ENCODE assay signal across 8 cellular contexts in genomic region chr2:106030287-106031268, GRCh38.
DNase-seq lines count a peak whose midpoint lies in the region; ATAC-seq, FAIRE-seq and TF ChIP-seq lines count a peak whose summit lies in the region.

No MANE protein-coding gene starts in this region.

- intact Hi-C loops in Caco-2 (cut with micrococcal nuclease; ENCODE audit: unreplicated experiment), result loop anchor here (1.0 kb wide), 1 partner anchor 53 kb away; no protein-coding TSS in a partner anchor
- intact Hi-C loops in mammary epithelial cell (cut with micrococcal nuclease), result no loop called here
- intact Hi-C loops in activated T-helper 1 cell treated with anti-CD3 and anti-CD28 coated beads, Interleukin-12 subunit alpha, Interleukin-12 subunit beta, Interleukin-2, Interleukin-4 antibody, amounts not matched to agents 30 ng/mL and 10 ng/mL and 1 ng/mL, durations not matched to agents 14 hours and 24 hours and 36 hours (cut with micrococcal nuclease), result loop anchor here (5.0 kb wide), 1 partner anchor 57 kb away; no protein-coding TSS in a partner anchor

- H3K4me1 ChIP-seq in Caco-2 (peaks cover 50% of the 10 kb centered on the region), mammary epithelial cell (ENCODE audit: insufficient read depth, low read length) (peaks cover 7% of the 10 kb centered on the region)

- ATAC-seq in stimulated activated memory B cell treated with anti-CD40 and anti-IgM and Interleukin-4, amounts not matched to agents 10 μg/mL and 1 μg/mL and 100 μg/mL, for 72 hours, result peak; percentile 76

- H3K27me3 ChIP-seq in Caco-2 (replicated peaks; ENCODE audit: control insufficient read depth, insufficient read depth, low read length), result no peaks in the 10 kb centered on the region
- H3K27me3 ChIP-seq in mammary epithelial cell (ENCODE audit: insufficient read depth, low read length), result no peaks in the 10 kb centered on the region

- no peak overlapping the region for H3K27ac ChIP-seq in mammary epithelial cell (ENCODE audit: insufficient read depth, low read depth, low read length)

- TF ChIP-seq CTCF in Caco-2 (IDR thresholded peaks at IDR 0.05; ENCODE audit: insufficient read depth in 1 of 2, low read depth in 1 of 2, low read length in 1 of 2, severe bottlenecking in 1 of 2, unreplicated experiment in 1 of 2), result no peak
- TF ChIP-seq CTCF in mammary epithelial cell (conservative IDR thresholded peaks at IDR 0.05 in 1 of 2, IDR thresholded peaks at IDR 0.05 in 1 of 2; ENCODE audit: extremely low read depth in 1 of 2, insufficient read depth in 1 of 2, low read depth in 1 of 2, low read length in 2 of 2), result no peak
- TF ChIP-seq CTCF in mesothelial cell of epicardium (IDR thresholded peaks at IDR 0.05; ENCODE audit: unreplicated experiment), result no peak

- dilution Hi-C loops in mammary epithelial cell (cut with HindIII; ENCODE audit: low sequenced_read_pairs), result no loop called here

- H3K36me3 Mint-ChIP-seq in Caco-2 (ENCODE audit: insufficient read depth, unreplicated experiment) (peaks cover 7% of the 10 kb centered on the region), mesothelial cell of epicardium (no peaks in the 10 kb centered on the region)
- no peaks in the 10 kb centered on the region for H3K36me3 Mint-ChIP-seq in stimulated activated memory B cell treated with anti-CD40 and anti-IgM and Interleukin-4, amounts not matched to agents 10 μg/mL and 1 μg/mL and 100 μg/mL, for 72 hours
- peaks cover 2% of the 10 kb centered on the region for H3K36me3 Mint-ChIP-seq in activated T-helper 1 cell treated with anti-CD3 and anti-CD28 coated beads, Interleukin-12 subunit alpha, Interleukin-12 subunit beta, Interleukin-2, Interleukin-4 antibody, amounts not matched to agents 30 ng/mL and 10 ng/mL and 1 ng/mL, durations not matched to agents 14 hours and 24 hours and 36 hours (ENCODE audit: low read depth)

- peak overlapping the region; percentile 14 for H3K4me3 Mint-ChIP-seq in Caco-2 (ENCODE audit: unreplicated experiment)
- no peak overlapping the region for H3K4me3 Mint-ChIP-seq in mesothelial cell of epicardium
- H3K4me3 Mint-ChIP-seq in stimulated activated memory B cell treated with anti-CD40 and anti-IgM and Interleukin-4, amounts not matched to agents 10 μg/mL and 1 μg/mL and 100 μg/mL, for 72 hours, result no peak overlapping the region
- no peak overlapping the region for H3K4me3 Mint-ChIP-seq in activated T-helper 1 cell treated with anti-CD3 and anti-CD28 coated beads, Interleukin-12 subunit alpha, Interleukin-12 subunit beta, Interleukin-2, Interleukin-4 antibody, amounts not matched to agents 30 ng/mL and 10 ng/mL and 1 ng/mL, durations not matched to agents 14 hours and 24 hours and 36 hours

- peaks cover 3% of the 10 kb centered on the region; the same call in 1 of the 2 replicates for H3K9me3 ChIP-seq in Caco-2
- no peaks in the 10 kb centered on the region for H3K9me3 ChIP-seq in mammary epithelial cell (replicated peaks; ENCODE audit: insufficient read depth, low read length)

- 32% methylated on average over 10 of the region's 14 CpGs for whole genome bisulfite sequencing in mammary epithelial cell (ENCODE audit: low coverage, missing lambda C conversion rate)

- peaks cover 10% of the 10 kb centered on the region for H3K9me3 Mint-ChIP-seq in Caco-2 (ENCODE audit: unreplicated experiment)
- H3K9me3 Mint-ChIP-seq in mesothelial cell of epicardium, result peaks cover 9% of the 10 kb centered on the region
- peaks cover 6% of the 10 kb centered on the region for H3K9me3 Mint-ChIP-seq in stimulated activated memory B cell treated with anti-CD40 and anti-IgM and Interleukin-4, amounts not matched to agents 10 μg/mL and 1 μg/mL and 100 μg/mL, for 72 hours
- peaks cover 3% of the 10 kb centered on the region for H3K9me3 Mint-ChIP-seq in activated T-helper 1 cell treated with anti-CD3 and anti-CD28 coated beads, Interleukin-12 subunit alpha, Interleukin-12 subunit beta, Interleukin-2, Interleukin-4 antibody, amounts not matched to agents 30 ng/mL and 10 ng/mL and 1 ng/mL, durations not matched to agents 14 hours and 24 hours and 36 hours

- H3K4me3 ChIP-seq in Caco-2 (ENCODE audit: low read depth, low read length), result no peak overlapping the region
- no peak overlapping the region for H3K4me3 ChIP-seq in mammary epithelial cell (replicated peaks in 1 of 3; ENCODE audit: insufficient read depth in 1 of 3, low read depth in 2 of 3, low read length in 3 of 3)

- POLR2A ChIA-PET in Caco-2 (lab: Charles Lee), result interaction anchor here (0.6 kb wide), 1 partner anchor 14 kb away, joined by 4 read pairs; no protein-coding TSS in a partner anchor

- BruUV-seq in Caco-2 (replicated peaks; lab: Mats Ljungman, UMichigan) (TSS peak; percentile 68), mammary epithelial cell (replicated peaks; lab: Mats Ljungman, UMichigan) (no TSS peak)

- CTCF ChIA-PET in Caco-2 (lab: Charles Lee) (no interaction called here), mammary epithelial cell (lab: Charles Lee; ENCODE audit: low non-redundant PET) (no interaction called here)

- H3K9ac ChIP-seq in mammary epithelial cell (ENCODE audit: insufficient read depth, low read length), result no peak overlapping the region

- DNase-seq in Caco-2 (peak; percentile 78 to 80), HS-5 (ENCODE audit: low read depth) (peak; percentile 13), mammary epithelial cell (no peak), mesothelial cell of epicardium (ENCODE audit: low spot score in 2 of 2, unreplicated experiment in 2 of 2) (no peak), RCC 7860 (ENCODE audit: low spot score) (no peak), NCI-H128 (lab: John Stamatoyannopoulos, UW; ENCODE audit: unreplicated experiment) (no peak)
- no peak for DNase-seq in activated T-helper 1 cell treated with anti-CD3 and anti-CD28 coated beads, Interleukin-12 subunit alpha, Interleukin-12 subunit beta, Interleukin-2, Interleukin-4 antibody, amounts not matched to agents 30 ng/mL and 10 ng/mL and 1 ng/mL, durations not matched to agents 14 hours and 24 hours and 36 hours (ENCODE audit: low spot score)

- H3K79me2 ChIP-seq in mammary epithelial cell (ENCODE audit: insufficient read depth, low read length), result no peaks in the 10 kb centered on the region

- peak overlapping the region; percentile 87 for H3K27ac Mint-ChIP-seq in Caco-2 (ENCODE audit: unreplicated experiment)
- peak overlapping the region; percentile 48 for H3K27ac Mint-ChIP-seq in mesothelial cell of epicardium
- no peak overlapping the region for H3K27ac Mint-ChIP-seq in stimulated activated memory B cell treated with anti-CD40 and anti-IgM and Interleukin-4, amounts not matched to agents 10 μg/mL and 1 μg/mL and 100 μg/mL, for 72 hours
- no peak overlapping the region for H3K27ac Mint-ChIP-seq in activated T-helper 1 cell treated with anti-CD3 and anti-CD28 coated beads, Interleukin-12 subunit alpha, Interleukin-12 subunit beta, Interleukin-2, Interleukin-4 antibody, amounts not matched to agents 30 ng/mL and 10 ng/mL and 1 ng/mL, durations not matched to agents 14 hours and 24 hours and 36 hours

- no peak overlapping the region for H3K4me2 ChIP-seq in mammary epithelial cell (ENCODE audit: insufficient read depth, low read depth, low read length)

- H3K36me3 ChIP-seq in Caco-2 (ENCODE audit: control insufficient read depth, insufficient read depth, low read length) (no peaks in the 10 kb centered on the region), mammary epithelial cell (ENCODE audit: insufficient read depth, low read length) (no peaks in the 10 kb centered on the region)

- no peaks in the 10 kb centered on the region for H4K20me1 ChIP-seq in mammary epithelial cell (ENCODE audit: insufficient read depth, low read length)

- FAIRE-seq in RCC 7860 (lab: Jason Lieb, UNC), result no peak

- peak overlapping the region; percentile 81 for H2AFZ ChIP-seq in mammary epithelial cell (ENCODE audit: low read depth, low read length)

- no peaks in the 10 kb centered on the region for H3K27me3 Mint-ChIP-seq in Caco-2 (ENCODE audit: insufficient read depth, unreplicated experiment)
- H3K27me3 Mint-ChIP-seq in mesothelial cell of epicardium (ENCODE audit: low read depth), result no peaks in the 10 kb centered on the region
- H3K27me3 Mint-ChIP-seq in stimulated activated memory B cell treated with anti-CD40 and anti-IgM and Interleukin-4, amounts not matched to agents 10 μg/mL and 1 μg/mL and 100 μg/mL, for 72 hours, result peaks cover under 1% of the 10 kb centered on the region
- no peaks in the 10 kb centered on the region for H3K27me3 Mint-ChIP-seq in activated T-helper 1 cell treated with anti-CD3 and anti-CD28 coated beads, Interleukin-12 subunit alpha, Interleukin-12 subunit beta, Interleukin-2, Interleukin-4 antibody, amounts not matched to agents 30 ng/mL and 10 ng/mL and 1 ng/mL, durations not matched to agents 14 hours and 24 hours and 36 hours (ENCODE audit: insufficient read depth)

- in situ Hi-C loops in mammary epithelial cell (cut with MboI; ENCODE audit: low sequenced_read_pairs in 2 of 2), result no loop called here

- H3K4me1 Mint-ChIP-seq in Caco-2 (ENCODE audit: low read depth, unreplicated experiment) (peaks cover 31% of the 10 kb centered on the region), mesothelial cell of epicardium (peaks cover 27% of the 10 kb centered on the region)
- peaks cover 8% of the 10 kb centered on the region for H3K4me1 Mint-ChIP-seq in stimulated activated memory B cell treated with anti-CD40 and anti-IgM and Interleukin-4, amounts not matched to agents 10 μg/mL and 1 μg/mL and 100 μg/mL, for 72 hours
- peaks cover 7% of the 10 kb centered on the region for H3K4me1 Mint-ChIP-seq in activated T-helper 1 cell treated with anti-CD3 and anti-CD28 coated beads, Interleukin-12 subunit alpha, Interleukin-12 subunit beta, Interleukin-2, Interleukin-4 antibody, amounts not matched to agents 30 ng/mL and 10 ng/mL and 1 ng/mL, durations not matched to agents 14 hours and 24 hours and 36 hours (ENCODE audit: low read depth)

Comparison
In these comparisons a context has a peak if more than half of its experiments do, and no peak if none do; other contexts are left out.
1. DNase-seq: peak in Caco-2 (2 of 2) and HS-5 (single experiment); none in mammary epithelial cell (single experiment), mesothelial cell of epicardium (0 of 2), RCC 7860 (single experiment), NCI-H128 (single experiment) and activated T-helper 1 cell treated with anti-CD3 and anti-CD28 coated beads, Interleukin-12 subunit alpha, Interleukin-12 subunit beta, Interleukin-2, Interleukin-4 antibody, amounts not matched to agents 30 ng/mL and 10 ng/mL and 1 ng/mL, durations not matched to agents 14 hours and 24 hours and 36 hours (single experiment).
2. H3K27ac Mint-ChIP-seq: peak in Caco-2 (single experiment) and mesothelial cell of epicardium (single experiment); none in stimulated activated memory B cell treated with anti-CD40 and anti-IgM and Interleukin-4, amounts not matched to agents 10 μg/mL and 1 μg/mL and 100 μg/mL, for 72 hours (single experiment) and activated T-helper 1 cell treated with anti-CD3 and anti-CD28 coated beads, Interleukin-12 subunit alpha, Interleukin-12 subunit beta, Interleukin-2, Interleukin-4 antibody, amounts not matched to agents 30 ng/mL and 10 ng/mL and 1 ng/mL, durations not matched to agents 14 hours and 24 hours and 36 hours (single experiment).